In the genomic region with DNA sequence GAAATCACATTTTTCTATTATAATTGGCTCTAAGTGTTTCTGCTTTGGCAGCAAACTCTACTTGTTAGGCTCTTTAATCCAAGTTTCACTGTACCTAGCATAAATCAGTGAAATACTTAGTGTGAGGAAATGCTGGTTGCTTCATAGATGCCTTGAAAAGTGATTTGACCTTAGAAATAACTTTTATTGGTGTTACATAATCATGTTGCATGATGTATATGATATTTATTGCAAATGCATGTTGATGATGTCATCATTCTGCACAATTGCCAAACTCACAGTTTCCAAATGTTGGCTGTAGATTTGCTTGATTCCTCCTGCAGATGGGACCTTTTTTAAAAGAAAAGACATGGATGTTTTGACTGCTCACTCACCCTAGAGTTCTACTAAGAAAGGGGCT, we compare ENCODE assay signal across 1 cellular context.
TF ChIP-seq lines count a peak whose summit lies in the region.

No MANE protein-coding gene starts in this region.

TF ChIP-seq in HEK293, 187 proteins besides CTCF, POLR2A, EP300 and RAD21 (continued from another document):
- TF ChIP-seq, protein P1, sequence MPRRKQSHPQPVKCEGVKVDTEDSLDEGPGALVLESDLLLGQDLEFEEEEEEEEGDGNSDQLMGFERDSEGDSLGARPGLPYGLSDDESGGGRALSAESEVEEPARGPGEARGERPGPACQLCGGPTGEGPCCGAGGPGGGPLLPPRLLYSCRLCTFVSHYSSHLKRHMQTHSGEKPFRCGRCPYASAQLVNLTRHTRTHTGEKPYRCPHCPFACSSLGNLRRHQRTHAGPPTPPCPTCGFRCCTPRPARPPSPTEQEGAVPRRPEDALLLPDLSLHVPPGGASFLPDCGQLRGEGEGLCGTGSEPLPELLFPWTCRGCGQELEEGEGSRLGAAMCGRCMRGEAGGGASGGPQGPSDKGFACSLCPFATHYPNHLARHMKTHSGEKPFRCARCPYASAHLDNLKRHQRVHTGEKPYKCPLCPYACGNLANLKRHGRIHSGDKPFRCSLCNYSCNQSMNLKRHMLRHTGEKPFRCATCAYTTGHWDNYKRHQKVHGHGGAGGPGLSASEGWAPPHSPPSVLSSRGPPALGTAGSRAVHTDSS (tag by site-specific recombination; IDR thresholded peaks at IDR 0.05), result no peak
- TF ChIP-seq ZNF600 (tag by site-specific recombination; IDR thresholded peaks at IDR 0.05) (no peak), SETDB1 (IDR thresholded peaks at IDR 0.05; ENCODE audit: insufficient read length, low read length) (no peak), GLI4 (tag by site-specific recombination; IDR thresholded peaks at IDR 0.05) (no peak), SP3 (tag by site-specific recombination; IDR thresholded peaks at IDR 0.05) (no peak), REPIN1 (tag by site-specific recombination; IDR thresholded peaks at IDR 0.05; ENCODE audit: low read depth) (no peak), ZNF777 (tag by site-specific recombination; IDR thresholded peaks at IDR 0.05; ENCODE audit: borderline replicate concordance) (no peak), RBAK (tag by site-specific recombination; IDR thresholded peaks at IDR 0.05) (no peak), ZIC2 (tag by site-specific recombination; IDR thresholded peaks at IDR 0.05) (no peak), KLF16 (tag by site-specific recombination; IDR thresholded peaks at IDR 0.05) (no peak), KLF9 (tag by site-specific recombination; IDR thresholded peaks at IDR 0.05; ENCODE audit: low read depth) (no peak), ZNF114 (tag by site-specific recombination; IDR thresholded peaks at IDR 0.05) (no peak), ZNF629 (tag by site-specific recombination; IDR thresholded peaks at IDR 0.05) (peak; percentile 34; the same call in 1 of the 2 replicates), ZNF354C (tag by site-specific recombination; IDR thresholded peaks at IDR 0.05; ENCODE audit: borderline replicate concordance, low read depth) (no peak), SCRT1 (tag by site-specific recombination; IDR thresholded peaks at IDR 0.05; ENCODE audit: borderline replicate concordance) (no peak), KLF10 (tag by site-specific recombination; IDR thresholded peaks at IDR 0.05) (no peak), GLI2 (tag by site-specific recombination; IDR thresholded peaks at IDR 0.05; ENCODE audit: borderline replicate concordance, low read depth) (no peak), ZBTB7A (tag by site-specific recombination; IDR thresholded peaks at IDR 0.05; ENCODE audit: low read depth) (no peak), ZNF221 (tag by site-specific recombination; IDR thresholded peaks at IDR 0.05; ENCODE audit: borderline replicate concordance) (no peak)
- TF ChIP-seq, protein P2, sequence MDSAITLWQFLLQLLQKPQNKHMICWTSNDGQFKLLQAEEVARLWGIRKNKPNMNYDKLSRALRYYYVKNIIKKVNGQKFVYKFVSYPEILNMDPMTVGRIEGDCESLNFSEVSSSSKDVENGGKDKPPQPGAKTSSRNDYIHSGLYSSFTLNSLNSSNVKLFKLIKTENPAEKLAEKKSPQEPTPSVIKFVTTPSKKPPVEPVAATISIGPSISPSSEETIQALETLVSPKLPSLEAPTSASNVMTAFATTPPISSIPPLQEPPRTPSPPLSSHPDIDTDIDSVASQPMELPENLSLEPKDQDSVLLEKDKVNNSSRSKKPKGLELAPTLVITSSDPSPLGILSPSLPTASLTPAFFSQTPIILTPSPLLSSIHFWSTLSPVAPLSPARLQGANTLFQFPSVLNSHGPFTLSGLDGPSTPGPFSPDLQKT (IDR thresholded peaks at IDR 0.05; ENCODE audit: borderline replicate concordance, low read depth, low read length), result no peak
- TF ChIP-seq, protein P3, sequence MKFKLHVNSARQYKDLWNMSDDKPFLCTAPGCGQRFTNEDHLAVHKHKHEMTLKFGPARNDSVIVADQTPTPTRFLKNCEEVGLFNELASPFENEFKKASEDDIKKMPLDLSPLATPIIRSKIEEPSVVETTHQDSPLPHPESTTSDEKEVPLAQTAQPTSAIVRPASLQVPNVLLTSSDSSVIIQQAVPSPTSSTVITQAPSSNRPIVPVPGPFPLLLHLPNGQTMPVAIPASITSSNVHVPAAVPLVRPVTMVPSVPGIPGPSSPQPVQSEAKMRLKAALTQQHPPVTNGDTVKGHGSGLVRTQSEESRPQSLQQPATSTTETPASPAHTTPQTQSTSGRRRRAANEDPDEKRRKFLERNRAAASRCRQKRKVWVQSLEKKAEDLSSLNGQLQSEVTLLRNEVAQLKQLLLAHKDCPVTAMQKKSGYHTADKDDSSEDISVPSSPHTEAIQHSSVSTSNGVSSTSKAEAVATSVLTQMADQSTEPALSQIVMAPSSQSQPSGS (tag by site-specific recombination; IDR thresholded peaks at IDR 0.05; ENCODE audit: low read depth), result peak; percentile 79
- TF ChIP-seq, protein P4, sequence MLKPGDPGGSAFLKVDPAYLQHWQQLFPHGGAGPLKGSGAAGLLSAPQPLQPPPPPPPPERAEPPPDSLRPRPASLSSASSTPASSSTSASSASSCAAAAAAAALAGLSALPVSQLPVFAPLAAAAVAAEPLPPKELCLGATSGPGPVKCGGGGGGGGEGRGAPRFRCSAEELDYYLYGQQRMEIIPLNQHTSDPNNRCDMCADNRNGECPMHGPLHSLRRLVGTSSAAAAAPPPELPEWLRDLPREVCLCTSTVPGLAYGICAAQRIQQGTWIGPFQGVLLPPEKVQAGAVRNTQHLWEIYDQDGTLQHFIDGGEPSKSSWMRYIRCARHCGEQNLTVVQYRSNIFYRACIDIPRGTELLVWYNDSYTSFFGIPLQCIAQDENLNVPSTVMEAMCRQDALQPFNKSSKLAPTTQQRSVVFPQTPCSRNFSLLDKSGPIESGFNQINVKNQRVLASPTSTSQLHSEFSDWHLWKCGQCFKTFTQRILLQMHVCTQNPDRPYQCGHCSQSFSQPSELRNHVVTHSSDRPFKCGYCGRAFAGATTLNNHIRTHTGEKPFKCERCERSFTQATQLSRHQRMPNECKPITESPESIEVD (tag by site-specific recombination; IDR thresholded peaks at IDR 0.05), result peak; percentile 52
TF ChIP-seq in HEK293: peak in this region for 5.
